ENCODE assay signal across 25 cellular contexts in the genomic region with DNA sequence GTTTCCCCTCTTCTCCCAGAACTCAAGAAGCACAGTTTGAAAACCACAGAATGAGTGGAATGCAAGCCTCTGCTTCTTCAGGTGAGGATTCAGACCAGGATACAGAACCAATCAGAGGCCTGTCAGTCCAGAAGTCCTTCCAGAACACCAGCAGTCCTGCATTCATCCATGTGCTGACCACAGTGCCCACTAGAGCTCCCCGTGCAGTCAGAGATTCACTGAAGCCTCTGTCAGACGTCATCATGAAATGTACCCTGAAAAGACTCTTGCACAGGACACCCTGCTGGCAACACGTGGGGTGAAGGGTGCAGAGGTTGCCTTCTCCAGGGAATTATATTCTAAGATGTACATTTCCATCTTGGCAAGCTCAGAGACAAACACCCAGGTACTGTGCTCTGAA.
DNase-seq lines count a peak whose midpoint lies in the region; ATAC-seq and TF ChIP-seq lines count a peak whose summit lies in the region.
"Had no signal": no experiment of that assay in that cellular context is flagged by ENCODE, and none has a peak within 500 bp of the region (broad histone marks: within the 10 kb centered on the region; RNA-seq: fewer than 3 reads in every experiment).

No MANE protein-coding gene starts in this region.

- intact Hi-C loops in HCT116 (cut with micrococcal nuclease) = loop anchor here (10.0 kb wide), 2 partner anchors 235 to 815 kb away; no protein-coding TSS in a partner anchor

- no peaks in the 10 kb centered on the region for H3K9me2 ChIP-seq in HCT116 (ENCODE audit: insufficient read depth)

- H3K27me3 Mint-ChIP-seq in nephron progenitor cell (ENCODE audit: low read depth, poor library complexity) = peaks cover 19% of the 10 kb centered on the region
- H3K27me3 Mint-ChIP-seq in mesothelial cell of epicardium (ENCODE audit: low read depth) = no peaks in the 10 kb centered on the region

- TF ChIP-seq POLR2A in HCT116 (IDR thresholded peaks at IDR 0.05; ENCODE audit: borderline replicate concordance, extremely low read depth, insufficient read depth, insufficient read length) = no peak

- no peak for DNase-seq in HCT116 (ENCODE audit: low read depth, low spot score)
- no peak for DNase-seq in nephron progenitor cell
- no peak for DNase-seq in DMS 273 (lab: John Stamatoyannopoulos, UW; ENCODE audit: unreplicated experiment)
- DNase-seq in hippocampal formation (lab: John Stamatoyannopoulos, UW) = no peak
- DNase-seq in mesothelial cell of epicardium (ENCODE audit: low spot score in 2 of 2, unreplicated experiment in 2 of 2) = no peak
- DNase-seq: activated effector memory CD4-positive, alpha-beta T cell treated with anti-CD3 and anti-CD28 coated beads, Interleukin-2, amount 50 U/mL, for 16 hours; activated naive CD8-positive, alpha-beta T cell treated with anti-CD3 and anti-CD28 coated beads, Interleukin-2, amount 10 ng/mL, durations not matched to agents 7 days and 5 days; C1 segment of cervical spinal cord; cerebellar nuclear complex; COR-L47; dorsolateral prefrontal cortex; HFFc6; left ventricle myocardium inferior; mesendoderm; NCI-H146; PC-9; psoas muscle; stimulated activated naive CD8-positive, alpha-beta T cell treated with anti-CD3 and anti-CD28 coated beads, Interleukin-15, Interleukin-2, amounts not matched to agents 100 U/mL and 50 U/mL, for 24 hours; uterus had no signal

- no peak overlapping the region for H3K4me3 ChIP-seq in HCT116 (replicated peaks in 1 of 2; ENCODE audit: low read depth in 1 of 2, low read length in 2 of 2)
- H3K4me3 ChIP-seq: dorsolateral prefrontal cortex, gastroesophageal sphincter, left ventricle myocardium inferior, PC-9, psoas muscle, thoracic aorta, uterus had no signal

- H3K4me1 ChIP-seq in HCT116 (ENCODE audit: control insufficient read depth in 1 of 2, insufficient read depth in 2 of 2, low read length in 2 of 2) = no peaks in the 10 kb centered on the region
- H3K4me1 ChIP-seq: gastroesophageal sphincter, left ventricle myocardium inferior, psoas muscle, uterus had no signal

- no peaks in the 10 kb centered on the region for H3K36me3 Mint-ChIP-seq in nephron progenitor cell (ENCODE audit: low read depth)
- no peaks in the 10 kb centered on the region for H3K36me3 Mint-ChIP-seq in mesothelial cell of epicardium
- H3K36me3 Mint-ChIP-seq: activated naive CD8-positive, alpha-beta T cell treated with anti-CD3 and anti-CD28 coated beads, Interleukin-2, amount 10 ng/mL, durations not matched to agents 7 days and 5 days had no signal

- H3K79me2 ChIP-seq in HCT116 (ENCODE audit: insufficient read depth, low read length) = no peaks in the 10 kb centered on the region

- CTCF ChIA-PET in HCT116 (lab: Charles Lee) = no interaction called here

- no peak overlapping the region for H3K9ac ChIP-seq in HCT116 (ENCODE audit: low read length)

- BruUV-seq in HCT116 (replicated peaks; lab: Mats Ljungman, UMichigan) = no TSS peak

- H3K36me3 ChIP-seq in HCT116 (ENCODE audit: control insufficient read depth in 1 of 2, insufficient read depth in 2 of 2, low read length in 2 of 2) = no peaks in the 10 kb centered on the region
- H3K36me3 ChIP-seq: gastroesophageal sphincter, left ventricle myocardium inferior, thoracic aorta, uterus had no signal

- H3K4me3 Mint-ChIP-seq in nephron progenitor cell (no peak overlapping the region), mesothelial cell of epicardium (no peak overlapping the region)
- H3K4me3 Mint-ChIP-seq: activated naive CD8-positive, alpha-beta T cell treated with anti-CD3 and anti-CD28 coated beads, Interleukin-2, amount 10 ng/mL, durations not matched to agents 7 days and 5 days; HFFc6; T-helper 2 cell treated with Interferon-gamma antibody and Interleukin-4, amounts not matched to agents 5 μg/mL and 100 μg/mL, for 36 hours had no signal

- H3K27me3 ChIP-seq in HCT116 (ENCODE audit: insufficient read depth, low read length) = no peaks in the 10 kb centered on the region
- H3K27me3 ChIP-seq: gastroesophageal sphincter, uterus had no signal

- no peak overlapping the region for H3K27ac ChIP-seq in HCT116 (ENCODE audit: low read depth, low read length)
- H3K27ac ChIP-seq: dorsolateral prefrontal cortex, gastroesophageal sphincter, left ventricle myocardium inferior, PC-9, psoas muscle, thoracic aorta, uterus had no signal

- no peak overlapping the region for H2AFZ ChIP-seq in HCT116 (ENCODE audit: low read depth, low read length, poor library complexity, severe bottlenecking)
- H2AFZ ChIP-seq: PC-9 had no signal

- H3K9me3 Mint-ChIP-seq in nephron progenitor cell = no peaks in the 10 kb centered on the region
- peaks cover 7% of the 10 kb centered on the region for H3K9me3 Mint-ChIP-seq in mesothelial cell of epicardium
- H3K9me3 Mint-ChIP-seq: HFFc6; T-helper 2 cell treated with Interferon-gamma antibody and Interleukin-4, amounts not matched to agents 5 μg/mL and 100 μg/mL, for 36 hours had no signal

- H3K9me3 ChIP-seq in HCT116 (ENCODE audit: control insufficient read depth in 1 of 2, insufficient read depth in 1 of 2, low read depth in 1 of 2, low read length in 2 of 2) = no peaks in the 10 kb centered on the region
- H3K9me3 ChIP-seq: gastroesophageal sphincter, left ventricle myocardium inferior, psoas muscle, thoracic aorta, uterus had no signal

- TF ChIP-seq RAD21 in HCT116 (IDR thresholded peaks at IDR 0.05; ENCODE audit: low read depth) = no peak

- H3K4me2 ChIP-seq in HCT116 (ENCODE audit: low read length) = no peak overlapping the region
- H3K4me2 ChIP-seq: PC-9 had no signal

- no peaks in the 10 kb centered on the region for H4K20me1 ChIP-seq in HCT116 (ENCODE audit: insufficient read depth)

- POLR2A ChIA-PET in HCT116 (lab: Charles Lee) = no interaction called here

- ATAC-seq in GM19035 (IDR thresholded peaks at IDR 0.05; ENCODE audit: unreplicated experiment) (peak; percentile 16), HCT116 (peak; percentile 30; the same call in 1 of the 2 replicates), HG03432 (IDR thresholded peaks at IDR 0.05; ENCODE audit: unreplicated experiment) (peak; percentile 12)
- ATAC-seq: gastroesophageal sphincter; psoas muscle; Right ventricle myocardium inferior; stimulated activated naive CD8-positive, alpha-beta T cell treated with anti-CD3 and anti-CD28 coated beads, Interleukin-15, Interleukin-2, amounts not matched to agents 100 U/mL and 50 U/mL, for 24 hours had no signal

- H3K27ac Mint-ChIP-seq in nephron progenitor cell (peak overlapping the region; percentile 21), mesothelial cell of epicardium (no peak overlapping the region)
- H3K27ac Mint-ChIP-seq: activated naive CD8-positive, alpha-beta T cell treated with anti-CD3 and anti-CD28 coated beads, Interleukin-2, amount 10 ng/mL, durations not matched to agents 7 days and 5 days; HFFc6; T-helper 2 cell treated with Interferon-gamma antibody and Interleukin-4, amounts not matched to agents 5 μg/mL and 100 μg/mL, for 36 hours had no signal

- TF ChIP-seq CTCF in HCT116 (IDR thresholded peaks at IDR 0.05 in 2 of 3, conservative IDR thresholded peaks at IDR 0.05 in 1 of 3; ENCODE audit: borderline replicate concordance in 1 of 3, insufficient read depth in 1 of 3, low read depth in 2 of 3, low read length in 2 of 3) (no peak), nephron progenitor cell (IDR thresholded peaks at IDR 0.05) (no peak), mesothelial cell of epicardium (IDR thresholded peaks at IDR 0.05; ENCODE audit: unreplicated experiment) (no peak)

- H3K4me1 Mint-ChIP-seq in nephron progenitor cell (no peaks in the 10 kb centered on the region), mesothelial cell of epicardium (no peaks in the 10 kb centered on the region)
- H3K4me1 Mint-ChIP-seq: activated naive CD8-positive, alpha-beta T cell treated with anti-CD3 and anti-CD28 coated beads, Interleukin-2, amount 10 ng/mL, durations not matched to agents 7 days and 5 days had no signal

- RAD21 ChIA-PET in HCT116 (lab: Charles Lee; ENCODE audit: low non-redundant PET in 1 of 2, low total read pairs in 2 of 2, uncharacterized antibody in 2 of 2, unreplicated experiment in 2 of 2) = no interaction called here

TF ChIP-seq in HCT116, 20 proteins besides CTCF, POLR2A, EP300 and RAD21:
- TF ChIP-seq EZH2 (IDR thresholded peaks at IDR 0.05) (no peak), CEBPB (IDR thresholded peaks at IDR 0.05; ENCODE audit: low read depth) (no peak), EGR1 (IDR thresholded peaks at IDR 0.05; ENCODE audit: low read depth) (no peak), JUND (IDR thresholded peaks at IDR 0.05) (no peak), FOSL1 (IDR thresholded peaks at IDR 0.05; ENCODE audit: low read depth) (no peak), EZH2phosphoT487 (IDR thresholded peaks at IDR 0.05; ENCODE audit: borderline replicate concordance) (no peak), TCF7L2 (IDR thresholded peaks at IDR 0.05; ENCODE audit: borderline replicate concordance, extremely low read depth, insufficient read depth, insufficient read length) (no peak), SRF (IDR thresholded peaks at IDR 0.05; ENCODE audit: low read depth) (no peak), YY1 (IDR thresholded peaks at IDR 0.05; ENCODE audit: extremely low read depth, insufficient replicate concordance, low read depth, low read length) (no peak), POLR2AphosphoS5 (IDR thresholded peaks at IDR 0.05; ENCODE audit: low read depth, low read length) (no peak)
- TF ChIP-seq, protein P1, sequence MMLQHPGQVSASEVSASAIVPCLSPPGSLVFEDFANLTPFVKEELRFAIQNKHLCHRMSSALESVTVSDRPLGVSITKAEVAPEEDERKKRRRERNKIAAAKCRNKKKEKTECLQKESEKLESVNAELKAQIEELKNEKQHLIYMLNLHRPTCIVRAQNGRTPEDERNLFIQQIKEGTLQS (IDR thresholded peaks at IDR 0.05) = no peak
